17 cellular contexts compared by ENCODE assay signal in genomic region chr14:81784084-81784483, GRCh38.
"Had no signal": no experiment of that assay in that cellular context is flagged by ENCODE, and none has a peak within 500 bp of the region (broad histone marks: within the 10 kb centered on the region; RNA-seq: fewer than 3 reads in every experiment).

No MANE protein-coding gene starts in this region.

- H3K27ac ChIP-seq: colonic mucosa, dorsolateral prefrontal cortex, esophagus muscularis mucosa, gastrocnemius medialis, lower lobe of right lung, right atrium auricular region, tibial nerve, vagina had no signal

- ATAC-seq: effector memory CD8-positive, alpha-beta T cell; gastrocnemius medialis; lower lobe of right lung; naive thymus-derived CD4-positive, alpha-beta T cell; WTC11 had no signal

- H3K36me3 ChIP-seq: colonic mucosa, esophagus muscularis mucosa, gastrocnemius medialis, lower lobe of right lung, right atrium auricular region, tibial nerve, vagina had no signal

- H3K9me3 ChIP-seq: colonic mucosa, esophagus muscularis mucosa, gastrocnemius medialis, lower lobe of right lung, right atrium auricular region, tibial nerve, vagina had no signal

- H3K27me3 ChIP-seq: colonic mucosa, dorsolateral prefrontal cortex, esophagus muscularis mucosa, gastrocnemius medialis, right atrium auricular region, tibial nerve, vagina had no signal

- DNase-seq: activated gamma-delta T cell treated with Interleukin-2 at 50 U/mL for 16 hours; activated T-cell treated with anti-CD3 and anti-CD28 coated beads, Interleukin-2, amount 50 U/mL, for 1 hour; colonic mucosa; dorsolateral prefrontal cortex; effector memory CD8-positive, alpha-beta T cell; gastrocnemius medialis; lower lobe of right lung; naive thymus-derived CD4-positive, alpha-beta T cell; occipital lobe; stimulated activated CD4-positive, alpha-beta T cell treated with anti-CD3 and anti-CD28 coated beads, Interleukin-4, amount 100 ng/mL, for 24 hours; stimulated activated naive CD4-positive, alpha-beta T cell treated with Interleukin-2 at 50 U/mL for 16 hours; T1000 had no signal

- H3K4me1 ChIP-seq: colonic mucosa, esophagus muscularis mucosa, gastrocnemius medialis, lower lobe of right lung, right atrium auricular region, tibial nerve, vagina had no signal

- H3K4me3 ChIP-seq: colonic mucosa, dorsolateral prefrontal cortex, esophagus muscularis mucosa, gastrocnemius medialis, lower lobe of right lung, right atrium auricular region, tibial nerve, vagina had no signal
